8 cellular contexts compared by ENCODE assay signal in the genomic region with DNA sequence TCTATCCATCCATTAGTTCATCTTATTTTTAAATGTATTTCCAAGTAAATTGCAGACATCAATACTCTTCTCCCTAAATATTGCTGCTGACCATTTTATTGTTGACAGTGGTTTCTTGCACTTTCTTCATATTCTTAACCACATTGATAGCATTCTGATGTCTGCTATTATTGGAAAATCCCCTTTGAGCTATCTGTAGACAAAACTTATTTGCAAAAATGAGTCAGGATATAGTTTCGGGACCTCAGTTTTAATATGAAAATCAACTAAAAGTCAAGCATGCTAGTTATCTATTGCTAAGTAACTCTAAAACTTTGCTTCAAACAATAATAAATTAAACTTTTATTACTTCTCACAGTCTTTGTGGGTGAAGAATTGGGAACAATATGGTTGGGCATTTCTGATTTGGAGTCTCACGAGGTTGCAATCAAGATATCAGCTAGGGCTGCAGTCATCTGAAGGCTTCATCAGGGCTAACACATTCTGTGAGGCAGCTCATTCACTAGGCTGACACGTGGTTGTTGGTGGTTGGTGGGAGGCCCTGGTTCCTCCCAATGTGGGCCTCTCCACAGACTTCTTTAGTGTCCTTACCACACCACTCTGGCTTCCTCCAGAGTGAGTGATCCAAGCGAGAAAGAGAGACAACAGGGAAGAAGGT.
A peak's percentile ranks its signal among the peaks of the same experiment; 100 is the strongest.
DNase-seq lines count a peak whose midpoint lies in the region; ATAC-seq and TF ChIP-seq lines count a peak whose summit lies in the region.

No MANE protein-coding gene starts in this region.

- peak; percentile 50 for ATAC-seq in GM19035 (IDR thresholded peaks at IDR 0.05; ENCODE audit: unreplicated experiment)
- ATAC-seq in HG02610 (IDR thresholded peaks at IDR 0.05; ENCODE audit: unreplicated experiment), result peak; percentile 83

- DNase-seq in Kasumi-1 (lab: John Stamatoyannopoulos, UW) (peak; percentile 61 to 72), nucleus accumbens (lab: John Stamatoyannopoulos, UW) (no peak), GM13977 (ENCODE audit: low spot score) (no peak), NCI-H2081 (lab: John Stamatoyannopoulos, UW) (no peak)
- peak; percentile 75 for DNase-seq in stimulated activated CD4-positive, alpha-beta T cell treated with anti-CD3 and anti-CD28 coated beads, Interleukin-15, amount 100 ng/mL, for 24 hours
- no peak for DNase-seq in activated CD4-positive, CD25-positive, alpha-beta regulatory T cell treated with anti-CD3 and anti-CD28 coated beads, Interleukin-2, amount 50 U/mL, for 72 hours

- in situ Hi-C loops in GM13977 (cut with MboI; ENCODE audit: low pct_unique_long_range_greater_than_20kb, low sequenced_read_pairs, unreplicated experiment), result loop anchor here (25.0 kb wide), 2 partner anchors 234 to 359 kb away; no protein-coding TSS in a partner anchor

- no peak for TF ChIP-seq CTCF in GM13977 (IDR thresholded peaks at IDR 0.05; ENCODE audit: extremely low read depth, insufficient read depth, missing control alignments)

Comparison
In these comparisons a context has a peak if more than half of its experiments do, and no peak if none do; other contexts are left out.
1. DNase-seq: peak in Kasumi-1 (2 of 2) and stimulated activated CD4-positive, alpha-beta T cell treated with anti-CD3 and anti-CD28 coated beads, Interleukin-15, amount 100 ng/mL, for 24 hours (single experiment); none in nucleus accumbens (0 of 56), GM13977 (single experiment), NCI-H2081 (0 of 2) and activated CD4-positive, CD25-positive, alpha-beta regulatory T cell treated with anti-CD3 and anti-CD28 coated beads, Interleukin-2, amount 50 U/mL, for 72 hours (single experiment).